ENCODE assay signal across 1 cellular context in the genomic region with DNA sequence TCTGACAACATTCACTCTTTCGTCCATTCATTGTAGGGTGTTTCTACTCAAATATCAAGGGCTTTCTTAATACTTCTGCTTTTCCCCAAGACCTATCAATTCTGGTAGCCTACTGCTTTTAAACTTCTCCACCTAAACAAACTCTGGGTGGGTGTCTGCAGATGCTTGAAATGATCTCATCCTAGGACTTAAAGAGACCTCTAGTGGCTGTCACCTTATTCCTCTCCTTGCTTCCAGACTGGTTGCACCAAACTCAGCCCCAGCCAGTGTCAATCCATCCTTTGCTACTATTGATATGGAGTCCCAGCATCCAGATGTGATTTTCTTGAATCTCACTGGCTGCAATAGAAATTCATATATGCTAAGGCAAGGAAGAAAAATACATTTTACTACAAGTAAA.
TF ChIP-seq lines count a peak whose summit lies in the region.

No MANE protein-coding gene starts in this region.

TF ChIP-seq in WTC11, 78 proteins besides CTCF, POLR2A, EP300 and RAD21 (continued from another document):
- TF ChIP-seq, protein P1, sequence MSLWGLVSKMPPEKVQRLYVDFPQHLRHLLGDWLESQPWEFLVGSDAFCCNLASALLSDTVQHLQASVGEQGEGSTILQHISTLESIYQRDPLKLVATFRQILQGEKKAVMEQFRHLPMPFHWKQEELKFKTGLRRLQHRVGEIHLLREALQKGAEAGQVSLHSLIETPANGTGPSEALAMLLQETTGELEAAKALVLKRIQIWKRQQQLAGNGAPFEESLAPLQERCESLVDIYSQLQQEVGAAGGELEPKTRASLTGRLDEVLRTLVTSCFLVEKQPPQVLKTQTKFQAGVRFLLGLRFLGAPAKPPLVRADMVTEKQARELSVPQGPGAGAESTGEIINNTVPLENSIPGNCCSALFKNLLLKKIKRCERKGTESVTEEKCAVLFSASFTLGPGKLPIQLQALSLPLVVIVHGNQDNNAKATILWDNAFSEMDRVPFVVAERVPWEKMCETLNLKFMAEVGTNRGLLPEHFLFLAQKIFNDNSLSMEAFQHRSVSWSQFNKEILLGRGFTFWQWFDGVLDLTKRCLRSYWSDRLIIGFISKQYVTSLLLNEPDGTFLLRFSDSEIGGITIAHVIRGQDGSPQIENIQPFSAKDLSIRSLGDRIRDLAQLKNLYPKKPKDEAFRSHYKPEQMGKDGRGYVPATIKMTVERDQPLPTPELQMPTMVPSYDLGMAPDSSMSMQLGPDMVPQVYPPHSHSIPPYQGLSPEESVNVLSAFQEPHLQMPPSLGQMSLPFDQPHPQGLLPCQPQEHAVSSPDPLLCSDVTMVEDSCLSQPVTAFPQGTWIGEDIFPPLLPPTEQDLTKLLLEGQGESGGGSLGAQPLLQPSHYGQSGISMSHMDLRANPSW (CRISPR knock-in tag; conservative IDR thresholded peaks at IDR 0.05; ENCODE audit: low read depth) = no peak
